Comparison of ENCODE assay signal across 8 cellular contexts in the genomic region with DNA sequence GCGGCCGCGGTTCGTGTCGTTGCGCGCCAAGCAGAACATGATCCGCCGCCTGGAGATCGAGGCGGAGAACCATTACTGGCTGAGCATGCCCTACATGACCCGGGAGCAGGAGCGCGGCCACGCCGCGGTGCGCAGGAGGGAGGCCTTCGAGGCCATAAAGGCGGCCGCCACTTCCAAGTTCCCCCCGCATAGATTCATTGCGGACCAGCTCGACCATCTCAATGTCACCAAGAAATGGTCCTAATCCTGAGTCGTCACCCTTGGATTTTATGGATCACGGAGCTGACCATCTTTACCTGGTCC. TPM values are rescaled to one million over a fixed set of nuclear protein-coding genes. Genes with fewer than 3 reads are reported as not detected.
DNase-seq lines count a peak whose midpoint lies in the region; ATAC-seq and TF ChIP-seq lines count a peak whose summit lies in the region.

No MANE protein-coding gene starts in this region.

- peak overlapping the region; percentile 97 for H3K27ac ChIP-seq in VCaP

- peaks cover 23% of the 10 kb centered on the region for H3K4me1 Mint-ChIP-seq in activated CD4-positive, alpha-beta T cell treated with anti-CD3 and anti-CD28 coated beads, Interleukin-2, amount 10 ng/mL, durations not matched to agents 24 days and 14 days

- TF ChIP-seq CTCF in VCaP (conservative IDR thresholded peaks at IDR 0.05) (no peak), foreskin fibroblast (IDR thresholded peaks at IDR 0.05; ENCODE audit: low read depth, low read length) (no peak), retinal pigment epithelial cell (conservative IDR thresholded peaks at IDR 0.05; ENCODE audit: low read depth, low read length) (no peak)

- no peaks in the 10 kb centered on the region for H3K27me3 Mint-ChIP-seq in activated CD4-positive, alpha-beta T cell treated with anti-CD3 and anti-CD28 coated beads, Interleukin-2, amount 10 ng/mL, durations not matched to agents 24 days and 14 days

- DNase-seq in activated CD4-positive, alpha-beta T cell treated with anti-CD3 and anti-CD28 coated beads, Interleukin-2, amount 10 ng/mL, durations not matched to agents 24 days and 14 days, result no peak
- no peak for DNase-seq in activated CD4-positive, alpha-beta T cell treated with anti-CD3 and anti-CD28 coated beads for 48 hours
- DNase-seq in foreskin fibroblast (no peak), retinal pigment epithelial cell (ENCODE audit: low read depth) (no peak), DMS79 (lab: John Stamatoyannopoulos, UW) (no peak), cerebellum (ENCODE audit: low spot score) (no peak)

- intact Hi-C loops in activated CD4-positive, alpha-beta T cell treated with anti-CD3 and anti-CD28 coated beads, Interleukin-2, amount 10 ng/mL, durations not matched to agents 24 days and 14 days (cut with micrococcal nuclease), result loop anchor here (1.0 to 10.0 kb wide), 5 partner anchors 122 to 428 kb away; a partner anchor contains a TSS

- ATAC-seq in HG02884 (IDR thresholded peaks at IDR 0.05; ENCODE audit: unreplicated experiment), result peak; percentile 29

- H3K4me3 ChIP-seq in foreskin fibroblast (ENCODE audit: low read depth in 1 of 2, low read length in 2 of 2) (peak overlapping the region; percentile 81 to 95), retinal pigment epithelial cell (ENCODE audit: low read length) (peak overlapping the region; percentile 90)

- peak overlapping the region; percentile 99 for H3K4me3 Mint-ChIP-seq in activated CD4-positive, alpha-beta T cell treated with anti-CD3 and anti-CD28 coated beads, Interleukin-2, amount 10 ng/mL, durations not matched to agents 24 days and 14 days

- peak overlapping the region; percentile 98 for H3K27ac Mint-ChIP-seq in activated CD4-positive, alpha-beta T cell treated with anti-CD3 and anti-CD28 coated beads, Interleukin-2, amount 10 ng/mL, durations not matched to agents 24 days and 14 days

- H3K36me3 Mint-ChIP-seq in activated CD4-positive, alpha-beta T cell treated with anti-CD3 and anti-CD28 coated beads, Interleukin-2, amount 10 ng/mL, durations not matched to agents 24 days and 14 days (ENCODE audit: low read depth), result peaks cover 29% of the 10 kb centered on the region

- no peaks in the 10 kb centered on the region for H3K9me3 Mint-ChIP-seq in activated CD4-positive, alpha-beta T cell treated with anti-CD3 and anti-CD28 coated beads, Interleukin-2, amount 10 ng/mL, durations not matched to agents 24 days and 14 days

RNA-seq across cellular contexts. Expression of a gene that starts 0.5 kb away (rescaled TPM):
- total RNA-seq in activated CD4-positive, alpha-beta T cell treated with anti-CD3 and anti-CD28 coated beads, Interleukin-2, amount 10 ng/mL, durations not matched to agents 24 days and 14 days, result 32.7 and 33.0 TPM in 2 replicates
- total RNA-seq in cerebellum, result 14.1 TPM

RNA-seq across cellular contexts. Expression of a gene that starts 0.6 kb away (rescaled TPM):
- total RNA-seq in activated CD4-positive, alpha-beta T cell treated with anti-CD3 and anti-CD28 coated beads, Interleukin-2, amount 10 ng/mL, durations not matched to agents 24 days and 14 days, result 35.6 and 39.6 TPM in 2 replicates
- total RNA-seq in cerebellum, result 12.2 TPM

RNA-seq across cellular contexts. Expression of a gene that starts 37.0 kb away (rescaled TPM):
- total RNA-seq in activated CD4-positive, alpha-beta T cell treated with anti-CD3 and anti-CD28 coated beads, Interleukin-2, amount 10 ng/mL, durations not matched to agents 24 days and 14 days, result 253 and 254 TPM in 2 replicates
- total RNA-seq in cerebellum, result 30.8 TPM
